Comparison of ENCODE assay signal across 8 cellular contexts in genomic region chr12:122965851-122966742, GRCh38. TPM values are rescaled to one million over a fixed set of nuclear protein-coding genes. Genes with fewer than 3 reads are reported as not detected.
A peak's percentile ranks its signal among the peaks of the same experiment; 100 is the strongest.
DNase-seq lines count a peak whose midpoint lies in the region; TF ChIP-seq lines count a peak whose summit lies in the region.

Gene ABCB9, minus strand, starts transcription at chr12:122966463. Its CDS starts 6,228 bp downstream, at chr12:122960235.

- no peaks in the 10 kb centered on the region for H3K36me3 Mint-ChIP-seq in endothelial cell (ENCODE audit: low read depth, unreplicated experiment)

- H3K4me1 Mint-ChIP-seq in endothelial cell (ENCODE audit: unreplicated experiment), result no peaks in the 10 kb centered on the region

- H3K27me3 Mint-ChIP-seq in endothelial cell (ENCODE audit: unreplicated experiment), result peaks cover 7% of the 10 kb centered on the region

- H3K27ac Mint-ChIP-seq in endothelial cell (ENCODE audit: unreplicated experiment), result no peak within 1 kb of the TSS

- peak; percentile 33 for TF ChIP-seq POLR2A in GM19193 (IDR thresholded peaks at IDR 0.05; ENCODE audit: extremely low read depth, insufficient read depth, insufficient read length)

- no peak for TF ChIP-seq CTCF in HL-60 (IDR thresholded peaks at IDR 0.05; ENCODE audit: insufficient read depth, low read length)
- TF ChIP-seq CTCF in endothelial cell (IDR thresholded peaks at IDR 0.05; ENCODE audit: unreplicated experiment), result no peak

- H3K27ac ChIP-seq in HL-60 (replicated peaks), result no peak within 1 kb of the TSS

- no peaks in the 10 kb centered on the region for H3K9me3 Mint-ChIP-seq in endothelial cell (ENCODE audit: unreplicated experiment)

- H3K27me3 ChIP-seq in HL-60 (ENCODE audit: insufficient read depth, poor library complexity, severe bottlenecking), result no peaks in the 10 kb centered on the region

- peak within 1 kb of the TSS; percentile 77 for H3K4me3 Mint-ChIP-seq in endothelial cell (ENCODE audit: unreplicated experiment)

- DNase-seq in AG08395 (ENCODE audit: low spot score) (peak; percentile 98), HL-60 (ENCODE audit: low read depth in 1 of 2, low spot score in 1 of 2) (peak; percentile 87 to 88), NOMO-1 treated with dmso at 0.1 percent for 144 hours (lab: John Stamatoyannopoulos, UW; ENCODE audit: unreplicated experiment) (peak; percentile 81), endothelial cell (ENCODE audit: low spot score) (peak; percentile 96), mesenteric fat pad (ENCODE audit: low spot score) (peak; percentile 97)
- peak; percentile 84 for DNase-seq in activated CD8-positive, alpha-beta memory T cell treated with anti-CD3 and anti-CD28 coated beads, Interleukin-2, amount 50 U/mL, for 24 hours (ENCODE audit: extremely low read depth)
- peak; percentile 91 for DNase-seq in stimulated activated CD8-positive, alpha-beta memory T cell treated with anti-CD3 and anti-CD28 coated beads, Interleukin-15, amount 100 ng/mL, for 1 hour (ENCODE audit: low read depth)

- peak within 1 kb of the TSS; percentile 40 for H3K4me3 ChIP-seq in HL-60 (replicated peaks; ENCODE audit: insufficient read depth, low read length)

RNA-seq across cellular contexts. Expression of gene ABCB9, which starts in this region (rescaled TPM):
- total RNA-seq in endothelial cell (ENCODE audit: unreplicated experiment) (10.9 TPM), mesenteric fat pad (2.2 TPM)
